ENCODE assay signal across 13 cellular contexts in genomic region chr20:54044156-54044555, GRCh38. TPM values are rescaled to one million over a fixed set of nuclear protein-coding genes. Genes with fewer than 3 reads are reported as not detected.
A peak's percentile ranks its signal among the peaks of the same experiment; 100 is the strongest.
DNase-seq lines count a peak whose midpoint lies in the region; ATAC-seq, FAIRE-seq and TF ChIP-seq lines count a peak whose summit lies in the region.
"Had no signal": no experiment of that assay in that cellular context is flagged by ENCODE, and none has a peak within 500 bp of the region (broad histone marks: within the 10 kb centered on the region; RNA-seq: fewer than 3 reads in every experiment).

No MANE protein-coding gene starts in this region.

- peak; percentile 30 for ATAC-seq in activated CD8-positive, alpha-beta T cell treated with anti-CD3 and anti-CD28 coated beads for 36 hours
- ATAC-seq in activated CD8-positive, alpha-beta T cell treated with anti-CD3 and anti-CD28 coated beads, Interleukin-2, amount 10 ng/mL, durations not matched to agents 7 days and 5 days, result no peak
- ATAC-seq in HG03439 (IDR thresholded peaks at IDR 0.05; ENCODE audit: unreplicated experiment) (peak; percentile 71), GM12878 (peak; percentile 77), right lobe of liver (no peak)
- peak; percentile 23 to 68 for ATAC-seq in stimulated activated naive B cell treated with anti-CD40 and anti-IgM and Interleukin-4, amounts not matched to agents 10 μg/mL and 1 μg/mL and 100 μg/mL, for 72 hours (replicated peaks)

- H2AFZ ChIP-seq in GM12878 (ENCODE audit: control insufficient read depth, low read depth, low read length), result no peak overlapping the region

- H3K4me3 ChIP-seq in GM12878, result no peak overlapping the region
- no peak overlapping the region for H3K4me3 ChIP-seq in right lobe of liver
- H3K4me3 ChIP-seq: BLaER1 had no signal

- RAD21 ChIA-PET in GM12878 (lab: Charles Lee; ENCODE audit: unreplicated experiment), result no interaction called here

- peaks cover 6% of the 10 kb centered on the region; the same call in 2 of the 3 replicates for H3K9me3 ChIP-seq in GM12878 (replicated peaks; ENCODE audit: control insufficient read depth, insufficient read depth, low read length)
- H3K9me3 ChIP-seq in right lobe of liver, result no peaks in the 10 kb centered on the region

- no peaks in the 10 kb centered on the region for H3K79me2 ChIP-seq in GM12878 (ENCODE audit: control insufficient read depth, insufficient read depth, low read length)

- POLR2A ChIA-PET in activated CD8-positive, alpha-beta T cell treated with anti-CD3 and anti-CD28 coated beads for 36 hours (lab: Charles Lee), result no interaction called here
- POLR2A ChIA-PET in activated CD8-positive, alpha-beta T cell treated with anti-CD3 and anti-CD28 coated beads, Interleukin-2, amount 10 ng/mL, durations not matched to agents 7 days and 5 days (lab: Charles Lee), result no interaction called here
- POLR2A ChIA-PET in GM12878 (lab: Charles Lee), result no interaction called here

- no TSS peak for BruUV-seq in GM12878 (replicated peaks; lab: Mats Ljungman, UMichigan)

- TF ChIP-seq EP300 in GM12878 (IDR thresholded peaks at IDR 0.05; ENCODE audit: borderline replicate concordance in 1 of 2, control insufficient read depth in 1 of 2, low read depth in 2 of 2, low read length in 2 of 2), result no peak

- H3K27ac ChIP-seq in GM12878 (ENCODE audit: control insufficient read depth, insufficient read depth) (no peak overlapping the region; the same call in 1 of the 2 replicates), right lobe of liver (no peak overlapping the region)
- H3K27ac ChIP-seq: BLaER1 had no signal

- in situ Hi-C loops in GM12878 (cut with MboI), result no loop called here

- H3K36me3 Mint-ChIP-seq in activated CD8-positive, alpha-beta T cell treated with anti-CD3 and anti-CD28 coated beads for 36 hours (ENCODE audit: low read depth), result no peaks in the 10 kb centered on the region
- no peaks in the 10 kb centered on the region for H3K36me3 Mint-ChIP-seq in activated CD8-positive, alpha-beta T cell treated with anti-CD3 and anti-CD28 coated beads, Interleukin-2, amount 10 ng/mL, durations not matched to agents 7 days and 5 days (ENCODE audit: low read depth)
- H3K36me3 Mint-ChIP-seq in stimulated activated naive B cell treated with anti-CD40 and anti-IgM and Interleukin-4, amounts not matched to agents 10 μg/mL and 1 μg/mL and 100 μg/mL, for 72 hours, result no peaks in the 10 kb centered on the region
- H3K36me3 Mint-ChIP-seq: immature natural killer cell had no signal

- no peak for TF ChIP-seq RAD21 in GM12878 (IDR thresholded peaks at IDR 0.05; ENCODE audit: insufficient read depth, low read depth, low read length)

- SMC1A ChIA-PET in GM12878 (lab: Charles Lee; ENCODE audit: uncharacterized antibody, unreplicated experiment), result interaction anchor here (0.7 to 0.8 kb wide), 2 partner anchors 104 to 1043 kb away, joined by 3 read pairs; no protein-coding TSS in a partner anchor

- intact Hi-C loops in activated CD8-positive, alpha-beta T cell treated with anti-CD3 and anti-CD28 coated beads for 36 hours (cut with micrococcal nuclease), result no loop called here
- intact Hi-C loops in GM12878 (cut with micrococcal nuclease; ENCODE audit: unreplicated experiment) (no loop called here), right lobe of liver (cut with DNase I) (no loop called here)

- H3K9me3 Mint-ChIP-seq in activated CD8-positive, alpha-beta T cell treated with anti-CD3 and anti-CD28 coated beads for 36 hours, result peaks cover 2% of the 10 kb centered on the region
- H3K9me3 Mint-ChIP-seq in activated CD8-positive, alpha-beta T cell treated with anti-CD3 and anti-CD28 coated beads, Interleukin-2, amount 10 ng/mL, durations not matched to agents 7 days and 5 days (ENCODE audit: insufficient read depth), result peaks cover 4% of the 10 kb centered on the region
- H3K9me3 Mint-ChIP-seq in stimulated activated naive B cell treated with anti-CD40 and anti-IgM and Interleukin-4, amounts not matched to agents 10 μg/mL and 1 μg/mL and 100 μg/mL, for 72 hours, result peaks cover 8 to 11% of the 10 kb centered on the region in 2 donors
- H3K9me3 Mint-ChIP-seq: activated naive CD4-positive, alpha-beta T cell treated with anti-CD3 and anti-CD28 coated beads for 36 hours; immature natural killer cell had no signal

- TF ChIP-seq CTCF in activated CD8-positive, alpha-beta T cell treated with anti-CD3 and anti-CD28 coated beads for 36 hours (IDR thresholded peaks at IDR 0.05), result no peak
- no peak for TF ChIP-seq CTCF in GM12878 (IDR thresholded peaks at IDR 0.05 in 2 of 3, conservative IDR thresholded peaks at IDR 0.05 in 1 of 3; ENCODE audit: control insufficient read depth in 2 of 3, extremely low read depth in 1 of 3, insufficient read depth in 1 of 3, low read depth in 3 of 3, low read length in 3 of 3)
- no peak for TF ChIP-seq CTCF in right lobe of liver (IDR thresholded peaks at IDR 0.05)

- H3K9ac ChIP-seq in GM12878 (ENCODE audit: control insufficient read depth, insufficient read depth, low read length), result no peak overlapping the region
- H3K9ac ChIP-seq: BLaER1 had no signal

- peaks cover 13% of the 10 kb centered on the region for H3K4me1 ChIP-seq in GM12878 (ENCODE audit: control insufficient read depth, insufficient read depth, low read length)
- no peaks in the 10 kb centered on the region for H3K4me1 ChIP-seq in right lobe of liver

- H3K27ac Mint-ChIP-seq in activated CD8-positive, alpha-beta T cell treated with anti-CD3 and anti-CD28 coated beads for 36 hours, result no peak overlapping the region
- H3K27ac Mint-ChIP-seq in activated CD8-positive, alpha-beta T cell treated with anti-CD3 and anti-CD28 coated beads, Interleukin-2, amount 10 ng/mL, durations not matched to agents 7 days and 5 days, result no peak overlapping the region
- peak overlapping the region; percentile 44 for H3K27ac Mint-ChIP-seq in stimulated activated naive B cell treated with anti-CD40 and anti-IgM and Interleukin-4, amounts not matched to agents 10 μg/mL and 1 μg/mL and 100 μg/mL, for 72 hours
- H3K27ac Mint-ChIP-seq: activated naive CD4-positive, alpha-beta T cell treated with anti-CD3 and anti-CD28 coated beads for 36 hours; H9; immature natural killer cell had no signal

- H3K4me1 Mint-ChIP-seq in activated CD8-positive, alpha-beta T cell treated with anti-CD3 and anti-CD28 coated beads for 36 hours (ENCODE audit: low read depth), result peaks cover 10% of the 10 kb centered on the region
- peaks cover 11% of the 10 kb centered on the region for H3K4me1 Mint-ChIP-seq in activated CD8-positive, alpha-beta T cell treated with anti-CD3 and anti-CD28 coated beads, Interleukin-2, amount 10 ng/mL, durations not matched to agents 7 days and 5 days (ENCODE audit: low read depth)
- H3K4me1 Mint-ChIP-seq in stimulated activated naive B cell treated with anti-CD40 and anti-IgM and Interleukin-4, amounts not matched to agents 10 μg/mL and 1 μg/mL and 100 μg/mL, for 72 hours, result peaks cover 4 to 11% of the 10 kb centered on the region in 2 donors
- H3K4me1 Mint-ChIP-seq: H9 had no signal

- H3K27me3 ChIP-seq in GM12878 (replicated peaks in 1 of 2; ENCODE audit: control insufficient read depth in 2 of 2, insufficient read depth in 2 of 2, low read length in 1 of 2) (no peaks in the 10 kb centered on the region), right lobe of liver (no peaks in the 10 kb centered on the region)
- H3K27me3 ChIP-seq: BLaER1 had no signal

- CTCF ChIA-PET in activated CD8-positive, alpha-beta T cell treated with anti-CD3 and anti-CD28 coated beads for 36 hours (lab: Charles Lee), result interaction anchor here (2.1 kb wide), 1 partner anchor 18 kb away, joined by 8 read pairs; no protein-coding TSS in a partner anchor
- CTCF ChIA-PET in activated CD8-positive, alpha-beta T cell treated with anti-CD3 and anti-CD28 coated beads, Interleukin-2, amount 10 ng/mL, durations not matched to agents 7 days and 5 days (lab: Charles Lee), result no interaction called here
- CTCF ChIA-PET in GM12878 (lab: Yijun Ruan, JAX), result interaction anchor here (0.9 to 2.8 kb wide), 4 partner anchors 12 to 19 kb away, joined by 3 to 15 read pairs (median 6); no protein-coding TSS in a partner anchor

- H3K4me3 Mint-ChIP-seq in activated CD8-positive, alpha-beta T cell treated with anti-CD3 and anti-CD28 coated beads for 36 hours, result no peak overlapping the region
- H3K4me3 Mint-ChIP-seq in activated CD8-positive, alpha-beta T cell treated with anti-CD3 and anti-CD28 coated beads, Interleukin-2, amount 10 ng/mL, durations not matched to agents 7 days and 5 days, result no peak overlapping the region
- H3K4me3 Mint-ChIP-seq in stimulated activated naive B cell treated with anti-CD40 and anti-IgM and Interleukin-4, amounts not matched to agents 10 μg/mL and 1 μg/mL and 100 μg/mL, for 72 hours, result no peak overlapping the region
- H3K4me3 Mint-ChIP-seq: activated naive CD4-positive, alpha-beta T cell treated with anti-CD3 and anti-CD28 coated beads for 36 hours; H9; immature natural killer cell had no signal

- no peak overlapping the region for H3K4me2 ChIP-seq in GM12878 (ENCODE audit: control insufficient read depth, insufficient read depth)
- H3K4me2 ChIP-seq: BLaER1 had no signal

- no peaks in the 10 kb centered on the region for H4K20me1 ChIP-seq in GM12878 (ENCODE audit: control insufficient read depth, insufficient read depth)
- H4K20me1 ChIP-seq: BLaER1 had no signal

- no peak for DNase-seq in activated CD8-positive, alpha-beta T cell treated with anti-CD3 and anti-CD28 coated beads for 36 hours
- no peak for DNase-seq in activated CD8-positive, alpha-beta T cell treated with anti-CD3 and anti-CD28 coated beads, Interleukin-2, amount 10 ng/mL, durations not matched to agents 7 days and 5 days
- DNase-seq in GM12878 (ENCODE audit: low read depth, low spot score), result no peak
- DNase-seq in stimulated activated naive B cell treated with anti-CD40 and anti-IgM and Interleukin-4, amounts not matched to agents 10 μg/mL and 1 μg/mL and 100 μg/mL, for 72 hours, result no peak
- DNase-seq in right lobe of liver, result no peak
- DNase-seq in NCI-H748 (lab: John Stamatoyannopoulos, UW; ENCODE audit: unreplicated experiment), result no peak
- no peak for DNase-seq in mesenteric fat pad (ENCODE audit: low spot score)
- DNase-seq: activated naive CD4-positive, alpha-beta T cell treated with anti-CD3 and anti-CD28 coated beads for 36 hours; H9; immature natural killer cell; NCI-H524 treated with DMSO at 0.1 percent for 48 hours had no signal

- no peak for FAIRE-seq in GM12878 (lab: Jason Lieb, UNC)

- H3K36me3 ChIP-seq in GM12878 (ENCODE audit: control insufficient read depth in 2 of 2, insufficient read depth in 2 of 2, low read length in 1 of 2), result no peaks in the 10 kb centered on the region
- no peaks in the 10 kb centered on the region for H3K36me3 ChIP-seq in right lobe of liver
- H3K36me3 ChIP-seq: BLaER1 had no signal

- H3K27me3 Mint-ChIP-seq in activated CD8-positive, alpha-beta T cell treated with anti-CD3 and anti-CD28 coated beads for 36 hours, result peaks cover 8% of the 10 kb centered on the region
- H3K27me3 Mint-ChIP-seq in activated CD8-positive, alpha-beta T cell treated with anti-CD3 and anti-CD28 coated beads, Interleukin-2, amount 10 ng/mL, durations not matched to agents 7 days and 5 days (ENCODE audit: low read depth), result peaks cover 7% of the 10 kb centered on the region
- peaks cover 0 to 10% of the 10 kb centered on the region in 2 donors for H3K27me3 Mint-ChIP-seq in stimulated activated naive B cell treated with anti-CD40 and anti-IgM and Interleukin-4, amounts not matched to agents 10 μg/mL and 1 μg/mL and 100 μg/mL, for 72 hours

- TF ChIP-seq POLR2A in GM12878 (IDR thresholded peaks at IDR 0.05; ENCODE audit: low read depth, low read length) (no peak), right lobe of liver (IDR thresholded peaks at IDR 0.05) (no peak)

RNA-seq across cellular contexts. Expression of gene BCAS1, which starts 26.2 kb away (rescaled TPM):
- total RNA-seq in activated CD8-positive, alpha-beta T cell treated with anti-CD3 and anti-CD28 coated beads for 36 hours, result under 1 TPM in 1 of 2 experiments, not detected in 1; 0.09 TPM
- not detected for total RNA-seq in activated CD8-positive, alpha-beta T cell treated with anti-CD3 and anti-CD28 coated beads, Interleukin-2, amount 10 ng/mL, durations not matched to agents 7 days and 5 days
- 1.1 and 1.2 TPM in 2 replicates for total RNA-seq in GM12878 (2013; cell fraction: nucleolus; rRNA removed)
- 0.45 and 0.54 TPM in 2 replicates for total RNA-seq in GM12878 (2014; rRNA removed)
- 0.72 and 0.78 TPM in 2 replicates for total RNA-seq in GM12878 (2014; rRNA removed; fragmentation: Illumina TruSeq; extraction: Trizol)
- total RNA-seq in GM12878 (2021), result 0.56 TPM in 2 replicates
- 2.0 TPM for polyA plus RNA-seq in GM12878 (2011; ENCODE audit: low read depth)
- 0.24 and 0.34 TPM in 2 replicates for polyA plus RNA-seq in GM12878 (2011; rRNA removed)
- polyA plus RNA-seq in GM12878 (2011; cell fraction: cytosol; rRNA removed), result 0.23 and 0.25 TPM in 2 replicates
- 0.51 and 0.66 TPM in 2 replicates for polyA plus RNA-seq in GM12878 (2011; cell fraction: nucleus; rRNA removed)
- 3.0 and 5.4 TPM in 2 replicates for polyA plus RNA-seq in GM12878 (2012)
- polyA plus RNA-seq in GM12878 (2014; fragmentation: Illumina TruSeq; extraction: Trizol), result 0.87 and 1.00 TPM in 2 replicates
- under 1 TPM; 0.21 to 0.51 TPM for polyA plus RNA-seq in GM12878 (2014; fragmentation: Nextera tagmentation; extraction: Ambion mirVana)
- polyA plus RNA-seq in GM12878 (2014; rRNA removed), result 0.67 and 0.74 TPM in 2 replicates
- 1 to 10 TPM in 1 of 2 experiments, under 1 TPM in 1; 0.54 to 1.4 TPM for polyA plus RNA-seq in GM12878 (2016; fragmentation: Nextera tagmentation; extraction: Ambion mirVana)
- 0.67 and 0.80 TPM in 2 replicates for polyA minus RNA-seq in GM12878 (2011; rRNA and poly(A)+ RNA removed)
- not detected in 2 replicates for polyA minus RNA-seq in GM12878 (2011; cell fraction: cytosol; rRNA and poly(A)+ RNA removed)
- 0.96 and 0.97 TPM in 2 replicates for polyA minus RNA-seq in GM12878 (2011; cell fraction: nucleus; rRNA and poly(A)+ RNA removed)
- total RNA-seq in right lobe of liver, result under 1 TPM in 4 of 6 experiments, not detected in 2; 0.07 to 0.43 (median 0.15) TPM
- 0.51 TPM for total RNA-seq in mesenteric fat pad

Comparison
In these comparisons a context has a peak if more than half of its experiments do, and no peak if none do; other contexts are left out.
1. ATAC-seq: peak in activated CD8-positive, alpha-beta T cell treated with anti-CD3 and anti-CD28 coated beads for 36 hours (single experiment), HG03439 (single experiment), GM12878 (single experiment) and stimulated activated naive B cell treated with anti-CD40 and anti-IgM and Interleukin-4, amounts not matched to agents 10 μg/mL and 1 μg/mL and 100 μg/mL, for 72 hours (2 of 2); none in activated CD8-positive, alpha-beta T cell treated with anti-CD3 and anti-CD28 coated beads, Interleukin-2, amount 10 ng/mL, durations not matched to agents 7 days and 5 days (single experiment) and right lobe of liver (0 of 4).